In the genomic region with DNA sequence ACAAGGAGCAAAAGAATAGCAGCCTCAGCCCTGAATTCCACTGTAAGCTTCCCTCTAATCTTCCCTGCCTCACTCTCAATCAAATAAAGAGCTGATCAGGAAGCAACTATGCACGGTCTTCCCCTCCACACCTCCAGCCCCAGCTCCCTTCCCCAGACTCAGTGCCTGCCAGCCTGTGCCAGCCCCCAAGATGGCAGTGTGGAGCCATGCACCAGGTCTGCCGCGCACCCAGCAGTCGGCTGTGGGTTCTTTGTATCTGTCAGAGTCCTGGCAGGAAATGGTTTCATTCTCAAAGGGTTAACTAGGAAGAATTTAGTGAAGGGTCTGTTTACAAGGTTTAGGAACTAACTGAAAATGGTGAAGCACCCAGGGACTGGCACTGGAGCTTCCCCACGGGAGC, we compare ENCODE assay signal across 8 cellular contexts.
DNase-seq lines count a peak whose midpoint lies in the region; ATAC-seq and TF ChIP-seq lines count a peak whose summit lies in the region.
"Not testable (repeated sequence)": the region's sequence is repeated elsewhere in the genome, so short reads cannot be mapped to it uniquely, and the experiment has no call there.

No MANE protein-coding gene starts in this region.

- H3K27ac ChIP-seq in WERI-Rb-1: peak overlapping the region; percentile 43
- H3K27ac ChIP-seq in mesendoderm (ENCODE audit: low read depth, low read length): not testable (repeated sequence)

- DNase-seq in BJ (ENCODE audit: low read depth): not testable (repeated sequence)
- DNase-seq in HK-2 (ENCODE audit: unreplicated experiment) (peak; percentile 58), NCI-H82 (lab: John Stamatoyannopoulos, UW) (peak; percentile 23), WERI-Rb-1 (peak; percentile 93), fibroblast of the conjunctiva (ENCODE audit: low read depth) (peak; percentile 26), mesendoderm (peak; percentile 72)
- peak; percentile 57 for DNase-seq in activated naive CD8-positive, alpha-beta T cell treated with anti-CD3 and anti-CD28 coated beads, Interleukin-2, amount 50 U/mL, for 24 hours
- DNase-seq in stimulated activated CD4-positive, alpha-beta T cell treated with anti-CD3 and anti-CD28 coated beads, Interleukin-2, amount 100 ng/mL, for 48 hours: peak; percentile 19 to 41

- H2BK120ac ChIP-seq in mesendoderm (ENCODE audit: low read depth, low read length): not testable (repeated sequence)

- not testable (repeated sequence) for H3K36me3 Mint-ChIP-seq in activated naive CD8-positive, alpha-beta T cell treated with anti-CD3 and anti-CD28 coated beads, Interleukin-2, amount 50 U/mL, for 24 hours (ENCODE audit: low read depth)

- not testable (repeated sequence) for H3K23ac ChIP-seq in mesendoderm (ENCODE audit: low read length)

- POLR2A ChIA-PET in BJ (lab: Charles Lee): interaction anchor here (0.6 kb wide), 1 partner anchor 72 kb away, joined by 3 read pairs; a partner anchor contains a TSS

- H3K4me1 Mint-ChIP-seq in activated naive CD8-positive, alpha-beta T cell treated with anti-CD3 and anti-CD28 coated beads, Interleukin-2, amount 50 U/mL, for 24 hours: not testable (repeated sequence)

- H3K9me3 ChIP-seq in WERI-Rb-1 (ENCODE audit: severe bottlenecking): not testable (repeated sequence)

- TF ChIP-seq CTCF in BJ (IDR thresholded peaks at IDR 0.05; ENCODE audit: insufficient read depth, low read depth, low read length): peak; percentile 61
- peak; percentile 68 for TF ChIP-seq CTCF in WERI-Rb-1 (IDR thresholded peaks at IDR 0.05; ENCODE audit: low read depth, low read length)

- H3K9me3 Mint-ChIP-seq in activated naive CD8-positive, alpha-beta T cell treated with anti-CD3 and anti-CD28 coated beads, Interleukin-2, amount 50 U/mL, for 24 hours: not testable (repeated sequence)

- not testable (repeated sequence) for H3K9ac ChIP-seq in mesendoderm (ENCODE audit: low read length)

- not testable (repeated sequence) for H3K4me2 ChIP-seq in mesendoderm (ENCODE audit: low read length)

- not testable (repeated sequence) for H2BK5ac ChIP-seq in mesendoderm (ENCODE audit: low read length)

- not testable (repeated sequence) for H3K79me1 ChIP-seq in mesendoderm (ENCODE audit: low read length)

- H3K27me3 Mint-ChIP-seq in activated naive CD8-positive, alpha-beta T cell treated with anti-CD3 and anti-CD28 coated beads, Interleukin-2, amount 50 U/mL, for 24 hours: not testable (repeated sequence)

- H3K4me1 ChIP-seq in mesendoderm (ENCODE audit: control insufficient read depth, low read depth, low read length): not testable (repeated sequence)

- no CpG with 5 or more reads among the region's 5 CpGs for WGBS in mesendoderm (ENCODE audit: extremely low coverage, insufficient coverage, low lambda C conversion rate)

- H3K4me3 Mint-ChIP-seq in activated naive CD8-positive, alpha-beta T cell treated with anti-CD3 and anti-CD28 coated beads, Interleukin-2, amount 50 U/mL, for 24 hours: not testable (repeated sequence)

- H3K36me3 ChIP-seq in BJ (ENCODE audit: control insufficient read depth, insufficient read depth, low read length); WERI-Rb-1; mesendoderm (ENCODE audit: control insufficient read depth, insufficient read depth, low read length): not testable (repeated sequence)

- CTCF ChIA-PET in BJ (lab: Yijun Ruan, JAX): interaction anchor here (0.6 to 1.2 kb wide), 9 partner anchors 11 to 500 kb away, joined by 3 to 6 read pairs (median 4); no protein-coding TSS in a partner anchor

- H3K79me2 ChIP-seq in mesendoderm (ENCODE audit: control insufficient read depth, insufficient read depth, low read length): not testable (repeated sequence)

- H4K5ac ChIP-seq in mesendoderm (ENCODE audit: low read length): not testable (repeated sequence)

- not testable (repeated sequence) for H4K8ac ChIP-seq in mesendoderm (ENCODE audit: low read depth, low read length)

- not testable (repeated sequence) for H3K56ac ChIP-seq in mesendoderm (ENCODE audit: low read length)

- not testable (repeated sequence) for H3K4me3 ChIP-seq in BJ (ENCODE audit: low read depth, low read length); WERI-Rb-1 (ENCODE audit: low read depth, low read length); mesendoderm (ENCODE audit: low read length)

- not testable (repeated sequence) for H3K27me3 ChIP-seq in BJ (ENCODE audit: control insufficient read depth, insufficient read depth, low read length); WERI-Rb-1 (ENCODE audit: insufficient read depth, low read depth, severe bottlenecking); mesendoderm (ENCODE audit: insufficient read depth, low read length, poor library complexity)

- H3K4ac ChIP-seq in mesendoderm (ENCODE audit: low read depth, low read length): not testable (repeated sequence)

- H2AK5ac ChIP-seq in mesendoderm (ENCODE audit: low read length): not testable (repeated sequence)

- not testable (repeated sequence) for ATAC-seq in activated naive CD8-positive, alpha-beta T cell treated with anti-CD3 and anti-CD28 coated beads, Interleukin-2, amount 50 U/mL, for 24 hours

- H3K18ac ChIP-seq in mesendoderm (ENCODE audit: low read length): not testable (repeated sequence)

- H2BK15ac ChIP-seq in mesendoderm (replicated peaks; ENCODE audit: low read depth): not testable (repeated sequence)

- H3K27ac Mint-ChIP-seq in activated naive CD8-positive, alpha-beta T cell treated with anti-CD3 and anti-CD28 coated beads, Interleukin-2, amount 50 U/mL, for 24 hours: not testable (repeated sequence)
